ENCODE assay signal across 17 cellular contexts in the genomic region with DNA sequence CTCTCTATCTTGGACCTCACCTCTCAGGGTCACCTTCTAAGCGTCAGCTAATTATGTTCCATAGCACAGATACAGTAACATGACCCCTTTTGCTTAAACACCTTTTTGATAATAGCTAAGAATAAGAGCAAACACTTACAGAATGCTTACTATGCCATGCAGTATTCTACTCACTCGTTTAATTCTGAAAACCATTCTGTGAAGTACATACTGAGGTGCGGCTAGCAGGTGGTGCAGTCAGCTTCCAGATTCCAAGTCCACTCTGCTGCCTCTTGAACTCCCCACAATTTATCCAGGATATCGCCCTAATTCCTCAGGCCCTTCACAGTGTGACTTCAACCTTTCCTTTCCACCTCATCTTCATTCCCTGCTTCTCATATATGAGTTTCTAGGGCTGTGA.
DNase-seq lines count a peak whose midpoint lies in the region; ATAC-seq and TF ChIP-seq lines count a peak whose summit lies in the region.
"Had no signal": no experiment of that assay in that cellular context is flagged by ENCODE, and none has a peak within 500 bp of the region (broad histone marks: within the 10 kb centered on the region; RNA-seq: fewer than 3 reads in every experiment).

No MANE protein-coding gene starts in this region.

- H3K4me1 Mint-ChIP-seq in stimulated activated naive CD8-positive, alpha-beta T cell treated with anti-CD3 and anti-CD28 coated beads, Interleukin-15, amount 100 ng/mL, for 72 hours, result peaks cover 16% of the 10 kb centered on the region
- H3K4me1 Mint-ChIP-seq in activated B cell treated with CpG ODN at 0.5 μM for 24 hours, result peaks cover 18% of the 10 kb centered on the region
- peaks cover 11% of the 10 kb centered on the region for H3K4me1 Mint-ChIP-seq in stimulated activated effector memory CD8-positive, alpha-beta T cell treated with anti-CD3 and anti-CD28 coated beads, Interleukin-12 subunit alpha, Interleukin-12 subunit beta, amount 100 ng/mL, for 72 hours
- H3K4me1 Mint-ChIP-seq: H9 had no signal

- no peak for DNase-seq in stimulated activated naive CD8-positive, alpha-beta T cell treated with anti-CD3 and anti-CD28 coated beads, Interleukin-15, amount 100 ng/mL, for 72 hours
- DNase-seq in stimulated activated naive CD8-positive, alpha-beta T cell treated with anti-CD3 and anti-CD28 coated beads, Interleukin-15, Interleukin-2, amounts not matched to agents 100 U/mL and 50 U/mL, for 24 hours, result no peak
- DNase-seq in activated B cell treated with CpG ODN at 0.5 μM for 24 hours (no peak), DMS153 (lab: John Stamatoyannopoulos, UW) (no peak), LoVo (ENCODE audit: low spot score) (no peak), NCI-H2196 (lab: John Stamatoyannopoulos, UW; ENCODE audit: unreplicated experiment) (no peak)
- no peak for DNase-seq in stimulated activated effector memory CD8-positive, alpha-beta T cell treated with anti-CD3 and anti-CD28 coated beads, Interleukin-12 subunit alpha, Interleukin-12 subunit beta, amount 100 ng/mL, for 72 hours (ENCODE audit: low spot score in 2 of 2)
- DNase-seq: ACHN; C1 segment of cervical spinal cord; Calu3; CD4-positive, alpha-beta T cell; DMS 273 treated with DMSO at 0.1 percent for 48 hours; DMS79; GOT3; H9 had no signal

- CTCF ChIA-PET in activated B cell treated with CpG ODN at 0.5 μM for 24 hours (lab: Charles Lee), result interaction anchor here (0.7 to 4.8 kb wide), 2 partner anchors 10 to 13 kb away, joined by 3 to 30 read pairs; no protein-coding TSS in a partner anchor

- no peaks in the 10 kb centered on the region for H3K9me3 Mint-ChIP-seq in stimulated activated naive CD8-positive, alpha-beta T cell treated with anti-CD3 and anti-CD28 coated beads, Interleukin-15, amount 100 ng/mL, for 72 hours
- no peaks in the 10 kb centered on the region for H3K9me3 Mint-ChIP-seq in activated B cell treated with CpG ODN at 0.5 μM for 24 hours
- no peaks in the 10 kb centered on the region for H3K9me3 Mint-ChIP-seq in stimulated activated effector memory CD8-positive, alpha-beta T cell treated with anti-CD3 and anti-CD28 coated beads, Interleukin-12 subunit alpha, Interleukin-12 subunit beta, amount 100 ng/mL, for 72 hours
- H3K9me3 Mint-ChIP-seq: CD4-positive, alpha-beta T cell; H9 had no signal

- H3K27me3 Mint-ChIP-seq in stimulated activated naive CD8-positive, alpha-beta T cell treated with anti-CD3 and anti-CD28 coated beads, Interleukin-15, amount 100 ng/mL, for 72 hours, result no peaks in the 10 kb centered on the region
- no peaks in the 10 kb centered on the region for H3K27me3 Mint-ChIP-seq in activated B cell treated with CpG ODN at 0.5 μM for 24 hours
- H3K27me3 Mint-ChIP-seq: B cell; CD4-positive, alpha-beta T cell had no signal

- H3K4me3 Mint-ChIP-seq in stimulated activated naive CD8-positive, alpha-beta T cell treated with anti-CD3 and anti-CD28 coated beads, Interleukin-15, amount 100 ng/mL, for 72 hours, result no peak overlapping the region
- no peak overlapping the region for H3K4me3 Mint-ChIP-seq in activated B cell treated with CpG ODN at 0.5 μM for 24 hours
- H3K4me3 Mint-ChIP-seq in stimulated activated effector memory CD8-positive, alpha-beta T cell treated with anti-CD3 and anti-CD28 coated beads, Interleukin-12 subunit alpha, Interleukin-12 subunit beta, amount 100 ng/mL, for 72 hours, result no peak overlapping the region
- H3K4me3 Mint-ChIP-seq: B cell; CD4-positive, alpha-beta T cell; H9 had no signal

- POLR2A ChIA-PET in activated B cell treated with CpG ODN at 0.5 μM for 24 hours (lab: Charles Lee), result interaction anchor here (0.8 to 3.3 kb wide), 2 partner anchors 130 to 494 kb away, joined by 3 to 14 read pairs; a partner anchor contains a TSS

- peaks cover 9% of the 10 kb centered on the region for H3K36me3 Mint-ChIP-seq in activated B cell treated with CpG ODN at 0.5 μM for 24 hours (ENCODE audit: low read depth)
- peaks cover 5% of the 10 kb centered on the region for H3K36me3 Mint-ChIP-seq in stimulated activated effector memory CD8-positive, alpha-beta T cell treated with anti-CD3 and anti-CD28 coated beads, Interleukin-12 subunit alpha, Interleukin-12 subunit beta, amount 100 ng/mL, for 72 hours

- no peak for ATAC-seq in stimulated activated naive CD8-positive, alpha-beta T cell treated with anti-CD3 and anti-CD28 coated beads, Interleukin-15, amount 100 ng/mL, for 72 hours
- no peak for ATAC-seq in stimulated activated naive CD8-positive, alpha-beta T cell treated with anti-CD3 and anti-CD28 coated beads, Interleukin-15, Interleukin-2, amounts not matched to agents 100 U/mL and 50 U/mL, for 24 hours
- no peak for ATAC-seq in activated B cell treated with CpG ODN at 0.5 μM for 24 hours (ENCODE audit: low read depth)
- no peak for ATAC-seq in stimulated activated effector memory CD8-positive, alpha-beta T cell treated with anti-CD3 and anti-CD28 coated beads, Interleukin-12 subunit alpha, Interleukin-12 subunit beta, amount 100 ng/mL, for 72 hours
- ATAC-seq: HepG2 had no signal

- no peak for TF ChIP-seq CTCF in activated B cell treated with CpG ODN at 0.5 μM for 24 hours (IDR thresholded peaks at IDR 0.05)

- intact Hi-C loops in activated B cell treated with CpG ODN at 0.5 μM for 24 hours (cut with micrococcal nuclease), result no loop called here

- peak overlapping the region; percentile 5 to 61 for H3K27ac Mint-ChIP-seq in stimulated activated naive CD8-positive, alpha-beta T cell treated with anti-CD3 and anti-CD28 coated beads, Interleukin-15, amount 100 ng/mL, for 72 hours
- H3K27ac Mint-ChIP-seq in activated B cell treated with CpG ODN at 0.5 μM for 24 hours, result peak overlapping the region; percentile 22
- peak overlapping the region; percentile 38 for H3K27ac Mint-ChIP-seq in stimulated activated effector memory CD8-positive, alpha-beta T cell treated with anti-CD3 and anti-CD28 coated beads, Interleukin-12 subunit alpha, Interleukin-12 subunit beta, amount 100 ng/mL, for 72 hours
- H3K27ac Mint-ChIP-seq: B cell; CD4-positive, alpha-beta T cell; H9 had no signal
